20 cellular contexts compared by ENCODE assay signal in genomic region chr7:151003572-151003971, GRCh38. TPM values are rescaled to one million over a fixed set of nuclear protein-coding genes. Genes with fewer than 3 reads are reported as not detected.
DNase-seq lines count a peak whose midpoint lies in the region; ATAC-seq and TF ChIP-seq lines count a peak whose summit lies in the region.
"Had no signal": no experiment of that assay in that cellular context is flagged by ENCODE, and none has a peak within 500 bp of the region (broad histone marks: within the 10 kb centered on the region; RNA-seq: fewer than 3 reads in every experiment).

No MANE protein-coding gene starts in this region.

- H4K20me1 ChIP-seq in PC-3 (ENCODE audit: low read length), result no peaks in the 10 kb centered on the region

- H3K27me3 Mint-ChIP-seq in Calu3 (ENCODE audit: unreplicated experiment), result peaks cover 19% of the 10 kb centered on the region
- H3K27me3 Mint-ChIP-seq: activated naive CD4-positive, alpha-beta T cell treated with anti-CD3 and anti-CD28 coated beads, Interleukin-2, amount 10 ng/mL, durations not matched to agents 7 days and 5 days; effector memory CD8-positive, alpha-beta T cell had no signal

- H2BK12ac ChIP-seq in mesenchymal stem cell (ENCODE audit: low read length in 2 of 2), result no peak overlapping the region

- ATAC-seq in PC-3 (peak; percentile 68), left lung (peak; percentile 85), GM21390 (IDR thresholded peaks at IDR 0.05; ENCODE audit: unreplicated experiment) (no peak)
- ATAC-seq: effector memory CD8-positive, alpha-beta T cell; natural killer cell had no signal

- H3F3A ChIP-seq in PC-3 (ENCODE audit: low read length, unreplicated experiment), result no peaks in the 10 kb centered on the region

- H3K4me3 ChIP-seq in PC-3 (ENCODE audit: low read length), result no peak overlapping the region
- H3K4me3 ChIP-seq in left lung, result no peak overlapping the region
- no peak overlapping the region for H3K4me3 ChIP-seq in mesenchymal stem cell (ENCODE audit: insufficient read depth in 1 of 2, low read depth in 1 of 2, low read length in 2 of 2)
- H3K4me3 ChIP-seq: prostate gland, uterus had no signal

- no peak overlapping the region for H4K8ac ChIP-seq in mesenchymal stem cell (ENCODE audit: low read length)

- H3K36me3 Mint-ChIP-seq in Calu3 (ENCODE audit: insufficient read depth, unreplicated experiment), result no peaks in the 10 kb centered on the region
- H3K36me3 Mint-ChIP-seq: natural killer cell had no signal

- no peaks in the 10 kb centered on the region for H3K9me3 ChIP-seq in PC-3 (ENCODE audit: low read length)
- no peaks in the 10 kb centered on the region for H3K9me3 ChIP-seq in left lung
- no peaks in the 10 kb centered on the region for H3K9me3 ChIP-seq in mesenchymal stem cell (ENCODE audit: control insufficient read depth, low read length)
- H3K9me3 ChIP-seq: prostate gland, uterus had no signal

- H3K18ac ChIP-seq in mesenchymal stem cell (ENCODE audit: low read depth in 1 of 2, low read length in 2 of 2), result no peak overlapping the region

- no peaks in the 10 kb centered on the region for H3K79me1 ChIP-seq in mesenchymal stem cell (replicated peaks; ENCODE audit: low read length, poor library complexity, severe bottlenecking)

- no peak overlapping the region for H2BK15ac ChIP-seq in mesenchymal stem cell (ENCODE audit: low read depth, poor library complexity, severe bottlenecking)

- no peaks in the 10 kb centered on the region for H3K9me2 ChIP-seq in PC-3 (replicated peaks; ENCODE audit: low read length)

- H2AFZ ChIP-seq in PC-3 (ENCODE audit: low read length) (peak overlapping the region; percentile 55), mesenchymal stem cell (ENCODE audit: low read depth, low read length) (no peak overlapping the region)

- no peak overlapping the region for H2AK5ac ChIP-seq in mesenchymal stem cell (ENCODE audit: low read length, severe bottlenecking)

- H3K27ac Mint-ChIP-seq in Calu3 (ENCODE audit: unreplicated experiment), result peak overlapping the region; percentile 47
- H3K27ac Mint-ChIP-seq: activated naive CD4-positive, alpha-beta T cell treated with anti-CD3 and anti-CD28 coated beads, Interleukin-2, amount 10 ng/mL, durations not matched to agents 7 days and 5 days; B cell; effector memory CD8-positive, alpha-beta T cell; memory B cell; natural killer cell had no signal

- H2BK5ac ChIP-seq in mesenchymal stem cell (ENCODE audit: low read depth, low read length, poor library complexity, severe bottlenecking), result no peak overlapping the region

- H3K4me1 ChIP-seq in PC-3 (ENCODE audit: insufficient read depth, low read length) (peaks cover 9% of the 10 kb centered on the region), left lung (peaks cover 9 to 19% of the 10 kb centered on the region in 2 donors), mesenchymal stem cell (ENCODE audit: control insufficient read depth, insufficient read depth, low read depth, low read length) (peaks cover 8% of the 10 kb centered on the region)
- H3K4me1 ChIP-seq: prostate gland had no signal

- H3K4ac ChIP-seq in mesenchymal stem cell (ENCODE audit: low read depth in 1 of 2, low read length in 2 of 2), result no peak overlapping the region

- H3K4me2 ChIP-seq in PC-3 (ENCODE audit: low read length) (peak overlapping the region; percentile 51), mesenchymal stem cell (ENCODE audit: low read length, poor library complexity, severe bottlenecking) (no peak overlapping the region)

- BruUV-seq in Calu3 (replicated peaks; lab: Mats Ljungman, UMichigan) (no TSS peak), PC-3 (replicated peaks; lab: Mats Ljungman, UMichigan) (no TSS peak)

- peaks cover 9% of the 10 kb centered on the region for H3K4me1 Mint-ChIP-seq in Calu3 (ENCODE audit: low read depth, unreplicated experiment)

- H4K91ac ChIP-seq in mesenchymal stem cell (ENCODE audit: low read length), result no peak overlapping the region

- 79% methylated on average over 12 of the region's 12 CpGs for WGBS in mesenchymal stem cell

- H3K14ac ChIP-seq in mesenchymal stem cell (ENCODE audit: low read length in 2 of 2), result no peak overlapping the region

- no peaks in the 10 kb centered on the region for H3K36me3 ChIP-seq in PC-3 (ENCODE audit: low read depth, low read length)
- H3K36me3 ChIP-seq in left lung, result peaks cover 0 to 5% of the 10 kb centered on the region in 2 donors
- H3K36me3 ChIP-seq in mesenchymal stem cell (ENCODE audit: control insufficient read depth in 1 of 2, insufficient read depth in 2 of 2, low read depth in 1 of 2, low read length in 2 of 2), result no peaks in the 10 kb centered on the region
- H3K36me3 ChIP-seq: prostate gland, uterus had no signal

- no peak overlapping the region for H2BK120ac ChIP-seq in mesenchymal stem cell (ENCODE audit: low read depth, low read length)

- no peak overlapping the region for H3K23ac ChIP-seq in mesenchymal stem cell (ENCODE audit: low read length in 2 of 2)

- H3K9ac ChIP-seq in PC-3 (ENCODE audit: low read length) (no peak overlapping the region), mesenchymal stem cell (ENCODE audit: low read length) (no peak overlapping the region)

- no peaks in the 10 kb centered on the region for H3K27me3 ChIP-seq in PC-3 (ENCODE audit: low read length)
- peaks cover 0 to 9% of the 10 kb centered on the region in 2 donors for H3K27me3 ChIP-seq in left lung
- peaks cover 43 to 61% of the 10 kb centered on the region in 2 experiments for H3K27me3 ChIP-seq in mesenchymal stem cell (ENCODE audit: control insufficient read depth in 1 of 2, insufficient read depth in 1 of 2, low read length in 2 of 2)
- H3K27me3 ChIP-seq: uterus had no signal

- POLR2A ChIA-PET in PC-3 (lab: Charles Lee; ENCODE audit: unreplicated experiment), result no interaction called here

- intact Hi-C loops in Calu3 (cut with micrococcal nuclease; ENCODE audit: unreplicated experiment) (loop anchor here (10.0 kb wide), 1 partner anchor 229 kb away; no protein-coding TSS in a partner anchor), PC-3 (cut with micrococcal nuclease) (no loop called here), left lung (cut with DNase I) (no loop called here)

- no peak overlapping the region for H3K27ac ChIP-seq in PC-3 (ENCODE audit: low read length)
- no peak overlapping the region for H3K27ac ChIP-seq in left lung
- H3K27ac ChIP-seq in mesenchymal stem cell (ENCODE audit: low read length, poor library complexity, severe bottlenecking), result no peak overlapping the region
- H3K27ac ChIP-seq: prostate gland, uterus had no signal

- TF ChIP-seq CTCF in Calu3 (IDR thresholded peaks at IDR 0.05; ENCODE audit: unreplicated experiment) (no peak), PC-3 (conservative IDR thresholded peaks at IDR 0.05; ENCODE audit: low read depth, low read length) (no peak), left lung (IDR thresholded peaks at IDR 0.05) (no peak)

- H3K4me3 Mint-ChIP-seq in Calu3 (ENCODE audit: low read depth, unreplicated experiment), result peak overlapping the region; percentile 39
- H3K4me3 Mint-ChIP-seq: activated naive CD4-positive, alpha-beta T cell treated with anti-CD3 and anti-CD28 coated beads, Interleukin-2, amount 10 ng/mL, durations not matched to agents 7 days and 5 days; B cell; effector memory CD8-positive, alpha-beta T cell; memory B cell; natural killer cell had no signal

- no peaks in the 10 kb centered on the region for H3K9me3 Mint-ChIP-seq in Calu3 (ENCODE audit: low read depth, unreplicated experiment)
- H3K9me3 Mint-ChIP-seq: activated naive CD4-positive, alpha-beta T cell treated with anti-CD3 and anti-CD28 coated beads, Interleukin-2, amount 10 ng/mL, durations not matched to agents 7 days and 5 days; effector memory CD8-positive, alpha-beta T cell; memory B cell; natural killer cell had no signal

- H3K79me2 ChIP-seq in PC-3 (ENCODE audit: low read length), result no peaks in the 10 kb centered on the region

- CTCF ChIA-PET in Calu3 (lab: Charles Lee) (interaction anchor here (1.4 kb wide), 1 partner anchor 11 kb away, joined by 3 read pairs; no protein-coding TSS in a partner anchor), PC-3 (lab: Charles Lee) (no interaction called here)

- peak; percentile 60 for DNase-seq in Calu3
- DNase-seq in H4 (ENCODE audit: low spot score), result peak; percentile 49
- peak; percentile 64 for DNase-seq in PC-3
- peak; percentile 55 to 69 for DNase-seq in left lung
- no peak for DNase-seq in mesenchymal stem cell
- no peak for DNase-seq in KG1 (lab: John Stamatoyannopoulos, UW)
- DNase-seq: activated naive CD4-positive, alpha-beta T cell treated with anti-CD3 and anti-CD28 coated beads, Interleukin-2, amount 10 ng/mL, durations not matched to agents 7 days and 5 days; aorta; cerebellar nuclear complex; effector memory CD8-positive, alpha-beta T cell; GDM1; Kasumi-1; natural killer cell; NCI-H1436; stimulated activated CD4-positive, alpha-beta T cell treated with anti-CD3 and anti-CD28 coated beads, Interleukin-4, amount 100 ng/mL, for 4 hours; uterus had no signal

RNA-seq across cellular contexts. Expression of gene NOS3, which starts 12.8 kb away (rescaled TPM):
- 0.71 and 1.1 TPM in 2 replicates for total RNA-seq in Calu3 (2022)
- total RNA-seq in H4 (2014; rRNA removed; shearing (Covaris generic)), result 0.29 and 0.60 TPM in 2 replicates
- 0.66 and 2.5 TPM in 2 replicates for total RNA-seq in PC-3 (2014; rRNA removed)
- total RNA-seq in left lung, result 10 to 100 TPM; 12.1 to 21.8 TPM
- 4.7 TPM for polyA plus RNA-seq in mesenchymal stem cell (2013, experiment 1 of 2)
- 3.5 TPM for polyA plus RNA-seq in mesenchymal stem cell (2013, experiment 2 of 2)

RNA-seq across cellular contexts. Expression of gene ATG9B, which starts 20.7 kb away (rescaled TPM):
- total RNA-seq in Calu3 (2022) (7.9 and 17.7 TPM in 2 replicates), PC-3 (2014; rRNA removed) (1.2 and 1.3 TPM in 2 replicates), left lung (under 1 TPM; 0.68 to 0.70 TPM)
- 0.17 TPM in 1 of 2 replicates, not detected in the other for total RNA-seq in H4 (2014; rRNA removed; shearing (Covaris generic))
- 0.28 TPM for polyA plus RNA-seq in mesenchymal stem cell (2013, experiment 1 of 2)
- 0.71 TPM for polyA plus RNA-seq in mesenchymal stem cell (2013, experiment 2 of 2)
- polyA plus RNA-seq: aorta had no signal

RNA-seq across cellular contexts. Expression of gene ABCB8, which starts 24.7 kb away (rescaled TPM):
- 40.2 and 42.3 TPM in 2 replicates for total RNA-seq in Calu3 (2022)
- 25.2 and 26.5 TPM in 2 replicates for total RNA-seq in H4 (2014; rRNA removed; shearing (Covaris generic))
- 58.4 and 95.7 TPM in 2 replicates for total RNA-seq in PC-3 (2014; rRNA removed)
- 10 to 100 TPM; 47.5 to 52.1 TPM for total RNA-seq in left lung
- polyA plus RNA-seq in mesenchymal stem cell (2013, experiment 1 of 2), result 17.2 TPM
- 16.1 TPM for polyA plus RNA-seq in mesenchymal stem cell (2013, experiment 2 of 2)

RNA-seq across cellular contexts. Expression of gene KCNH2, which starts 25.5 kb away (rescaled TPM):
- 0.45 and 0.66 TPM in 2 replicates for total RNA-seq in Calu3 (2022)
- 0.58 and 0.84 TPM in 2 replicates for total RNA-seq in H4 (2014; rRNA removed; shearing (Covaris generic))
- total RNA-seq in PC-3 (2014; rRNA removed), result 0.84 and 1.6 TPM in 2 replicates
- total RNA-seq in left lung, result 1 to 10 TPM in 1 of 2 donors, under 1 TPM in 1; 0.82 to 1.3 TPM
- polyA plus RNA-seq in mesenchymal stem cell (2013, experiment 1 of 2), result 0.87 TPM
- 0.92 TPM for polyA plus RNA-seq in mesenchymal stem cell (2013, experiment 2 of 2)

RNA-seq across cellular contexts. Expression of gene ASIC3, which starts 44.8 kb away (rescaled TPM):
- 11.7 and 13.6 TPM in 2 replicates for total RNA-seq in Calu3 (2022)
- total RNA-seq in H4 (2014; rRNA removed; shearing (Covaris generic)), result 0.10 TPM in 1 of 2 replicates, not detected in the other
- total RNA-seq in PC-3 (2014; rRNA removed), result 1.7 and 2.6 TPM in 2 replicates
- total RNA-seq in left lung, result 1 to 10 TPM; 2.7 to 3.5 TPM
- 0.99 TPM for polyA plus RNA-seq in mesenchymal stem cell (2013, experiment 1 of 2)
- 1.0 TPM for polyA plus RNA-seq in mesenchymal stem cell (2013, experiment 2 of 2)

Comparison
In these comparisons a context has a peak if more than half of its experiments do, and no peak if none do; other contexts are left out.
1. DNase-seq: peak in Calu3 (single experiment), H4 (single experiment), PC-3 (single experiment) and left lung (2 of 2); none in mesenchymal stem cell (single experiment) and KG1 (single experiment).